ENCODE assay signal across 29 cellular contexts in the genomic region with DNA sequence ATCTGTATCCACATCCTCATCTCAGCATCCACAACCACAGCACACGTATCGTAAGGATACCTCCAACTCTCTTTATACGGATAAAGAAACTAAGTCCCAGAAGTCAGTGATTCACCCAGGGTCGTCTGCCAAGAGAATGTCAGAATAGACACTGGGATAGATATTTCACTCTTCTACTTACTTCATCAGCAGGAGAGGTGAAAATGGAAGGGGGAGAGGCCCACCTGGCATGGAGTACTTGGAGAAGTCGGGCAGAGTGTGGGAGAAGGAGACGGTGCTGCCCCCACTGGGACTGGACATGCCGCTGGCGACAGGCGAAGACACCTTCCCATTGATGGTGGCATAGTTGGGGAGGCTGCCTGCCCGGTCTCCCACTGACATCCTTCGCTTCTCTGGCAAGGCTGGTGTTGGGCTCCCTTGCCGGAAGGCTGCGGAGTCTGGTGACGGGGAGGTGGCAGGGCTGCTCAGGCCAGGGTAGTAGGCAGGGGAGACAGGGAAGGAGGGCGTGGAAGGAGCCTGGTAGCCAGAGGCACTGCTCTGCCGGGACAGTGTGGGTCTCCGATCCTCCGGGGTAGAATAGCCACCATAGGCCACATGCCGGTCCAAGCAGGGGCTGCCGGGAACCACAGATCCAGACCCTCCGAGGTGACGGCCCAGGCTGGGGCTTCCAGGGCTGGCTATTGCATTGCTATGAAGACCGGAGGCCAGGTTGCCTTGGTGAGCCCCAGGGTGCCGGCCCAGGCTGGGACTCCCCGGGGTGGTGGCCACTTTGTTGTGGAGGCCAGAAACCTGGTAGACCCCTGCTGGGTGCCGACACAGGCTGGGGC.
DNase-seq lines count a peak whose midpoint lies in the region; ATAC-seq, FAIRE-seq and TF ChIP-seq lines count a peak whose summit lies in the region.
"Had no signal": no experiment of that assay in that cellular context is flagged by ENCODE, and none has a peak within 500 bp of the region (broad histone marks: within the 10 kb centered on the region; RNA-seq: fewer than 3 reads in every experiment).

No MANE protein-coding gene starts in this region.

- H3K9ac ChIP-seq in kidney (ENCODE audit: low read length in 2 of 2): peak overlapping the region in 1 of 2 donors; percentile 30

- H3K27ac ChIP-seq in heart left ventricle (peak overlapping the region in 10 of 12 donors; percentile 63 to 75 (median 70)), kidney (ENCODE audit: low read depth in 2 of 2, low read length in 2 of 2) (peak overlapping the region in 1 of 2 donors; percentile 59), upper lobe of right lung (peak overlapping the region; percentile 42)
- H3K27ac ChIP-seq: neutrophil had no signal

- H3K4me3 ChIP-seq in heart left ventricle (no peak overlapping the region), kidney (ENCODE audit: low read length in 2 of 2) (no peak overlapping the region), upper lobe of right lung (no peak overlapping the region), mucosa of descending colon (no peak overlapping the region)
- H3K4me3 ChIP-seq: dorsolateral prefrontal cortex had no signal

- peak in 1 of 5 donors; percentile 60 for DNase-seq in heart left ventricle
- DNase-seq in Right ventricle myocardium superior: no peak
- peak; percentile 68 for DNase-seq in kidney
- DNase-seq in sciatic nerve (ENCODE audit: low spot score): no peak
- no peak for DNase-seq in upper lobe of right lung
- DNase-seq in mucosa of descending colon: no peak
- DNase-seq in central memory CD4-positive, alpha-beta T cell: no peak
- DNase-seq: activated CD4-positive, alpha-beta T cell treated with anti-CD3 and anti-CD28 coated beads, Interleukin-2, amount 50 U/mL, for 1 hour; activated CD8-positive, alpha-beta memory T cell treated with anti-CD3 and anti-CD28 coated beads, Interleukin-2, amount 10 ng/mL, durations not matched to agents 7 days and 5 days; activated naive CD4-positive, alpha-beta T cell treated with anti-CD3 and anti-CD28 coated beads, Interleukin-2, amount 10 ng/mL, durations not matched to agents 7 days and 5 days; activated T-cell treated with anti-CD3 and anti-CD28 coated beads, Interleukin-2, amount 50 U/mL, for 72 hours; amygdala; caudate nucleus; CD8-positive, alpha-beta memory T cell; DMS53; dorsolateral prefrontal cortex; KBM-7; MM.1S; NCI-H1417 treated with DMSO at 0.1 percent for 48 hours; NCI-H2081 treated with DMSO at 0.1 percent for 48 hours; NCI-H446; SHP77; stimulated activated naive CD8-positive, alpha-beta T cell treated with anti-CD3 and anti-CD28 coated beads, Interleukin-15, amount 100 ng/mL, for 72 hours; T1000 had no signal

- intact Hi-C loops in heart left ventricle (cut with DNase I): no loop called here
- intact Hi-C loops in Right ventricle myocardium superior (cut with DNase I): no loop called here
- intact Hi-C loops in kidney (cut with DNase I): no loop called here
- intact Hi-C loops in sciatic nerve (cut with DNase I): no loop called here
- intact Hi-C loops in upper lobe of right lung (cut with DNase I): no loop called here
- intact Hi-C loops in mucosa of descending colon (cut with DNase I, micrococcal nuclease): no loop called here

- H3K27me3 ChIP-seq in heart left ventricle: no peaks in the 10 kb centered on the region
- H3K27me3 ChIP-seq in upper lobe of right lung: no peaks in the 10 kb centered on the region
- H3K27me3 ChIP-seq: dorsolateral prefrontal cortex, neutrophil had no signal

- H3K9me3 ChIP-seq in heart left ventricle (no peaks in the 10 kb centered on the region), kidney (ENCODE audit: control insufficient read depth in 1 of 2, low read length in 2 of 2) (no peaks in the 10 kb centered on the region), upper lobe of right lung (no peaks in the 10 kb centered on the region), mucosa of descending colon (no peaks in the 10 kb centered on the region)
- H3K9me3 ChIP-seq: neutrophil had no signal

- H3K4me1 ChIP-seq in heart left ventricle (peaks cover 4 to 100% (median 89%) of the 10 kb centered on the region in 12 donors), kidney (ENCODE audit: control insufficient read depth in 1 of 2, insufficient read depth in 1 of 2, low read depth in 1 of 2, low read length in 2 of 2) (peaks cover 50 to 65% of the 10 kb centered on the region in 2 donors), upper lobe of right lung (peaks cover 40% of the 10 kb centered on the region), mucosa of descending colon (ENCODE audit: low read depth) (no peaks in the 10 kb centered on the region)

- no peak for TF ChIP-seq CTCF in heart left ventricle (IDR thresholded peaks at IDR 0.05)
- TF ChIP-seq CTCF in kidney (IDR thresholded peaks at IDR 0.05; ENCODE audit: borderline replicate concordance, extremely low read depth, insufficient read depth): no peak
- no peak for TF ChIP-seq CTCF in upper lobe of right lung (IDR thresholded peaks at IDR 0.05)
- no peak for TF ChIP-seq CTCF in mucosa of descending colon (IDR thresholded peaks at IDR 0.05)

- 79 to 87% (median 83%) methylated on average over 23 to 26 of the region's 26 CpGs for WGBS in heart left ventricle, 4 donors

- ATAC-seq in heart left ventricle: no peak
- no peak for ATAC-seq in Right ventricle myocardium superior (ENCODE audit: poor library complexity)
- peak; percentile 7 for ATAC-seq in sciatic nerve
- no peak for ATAC-seq in upper lobe of right lung
- no peak for ATAC-seq in mucosa of descending colon
- no peak for ATAC-seq in HG02840 (IDR thresholded peaks at IDR 0.05; ENCODE audit: low FRiP score, unreplicated experiment)
- ATAC-seq: activated CD8-positive, alpha-beta memory T cell treated with anti-CD3 and anti-CD28 coated beads, Interleukin-2, amount 10 ng/mL, durations not matched to agents 7 days and 5 days; activated T-cell treated with anti-CD3 and anti-CD28 coated beads, Interleukin-2, amount 50 U/mL, for 72 hours; left lobe of liver; stimulated activated naive CD8-positive, alpha-beta T cell treated with anti-CD3 and anti-CD28 coated beads, Interleukin-15, amount 100 ng/mL, for 72 hours; WTC11 had no signal

- no peak for FAIRE-seq in kidney (lab: Jason Lieb, UNC)
- FAIRE-seq: G401.6 had no signal

- no peak for TF ChIP-seq POLR2A in heart left ventricle (IDR thresholded peaks at IDR 0.05)

- H3K36me3 ChIP-seq in heart left ventricle (peaks cover 0 to 100% (median 93%) of the 10 kb centered on the region in 9 donors), kidney (ENCODE audit: control insufficient read depth in 1 of 2, insufficient read depth in 2 of 2, low read length in 2 of 2) (peaks cover 56 to 95% of the 10 kb centered on the region in 2 donors), upper lobe of right lung (peaks cover 96% of the 10 kb centered on the region), mucosa of descending colon (ENCODE audit: low read depth) (no peaks in the 10 kb centered on the region)
- H3K36me3 ChIP-seq: neutrophil had no signal
